ENCODE assay signal across 1 cellular context in genomic region chr16:30558789-30559377, GRCh38.
TF ChIP-seq lines count a peak whose summit lies in the region.

No MANE protein-coding gene starts in this region.

TF ChIP-seq in GM12878, 131 proteins besides CTCF, POLR2A, EP300 and RAD21:
- TF ChIP-seq YBX1 (IDR thresholded peaks at IDR 0.05), result no peak
- TF ChIP-seq ZNF217 (IDR thresholded peaks at IDR 0.05), result peak; percentile 64; the same call in 1 of the 2 replicates
- peak; percentile 76 for TF ChIP-seq SMARCA5 (IDR thresholded peaks at IDR 0.05)
- TF ChIP-seq IKZF2 (IDR thresholded peaks at IDR 0.05), result 0 out of 4 replicates have a peak, but pooled peaks of 1 of the 2 experiments have one; percentile 6
- no peak for TF ChIP-seq IRF5 (IDR thresholded peaks at IDR 0.05; ENCODE audit: borderline replicate concordance)
- TF ChIP-seq LARP7 (IDR thresholded peaks at IDR 0.05), result 0 out of 2 replicates have a peak, but pooled peaks have one; percentile 31
- no peak for TF ChIP-seq E2F4 (IDR thresholded peaks at IDR 0.05; ENCODE audit: low read depth, low read length)
- TF ChIP-seq EZH2 (IDR thresholded peaks at IDR 0.05; ENCODE audit: borderline replicate concordance, control insufficient read depth, low read depth, low read length), result no peak
- peak; percentile 91; the same call in 1 of the 2 replicates for TF ChIP-seq ZBTB33 (IDR thresholded peaks at IDR 0.05)
- no peak for TF ChIP-seq KLF5 (IDR thresholded peaks at IDR 0.05; ENCODE audit: partially characterized antibody)
- TF ChIP-seq TCF12 (IDR thresholded peaks at IDR 0.05; ENCODE audit: low read depth, low read length), result no peak
